ENCODE assay signal across 13 cellular contexts in genomic region chr21:33848252-33848953, GRCh38.
A peak's percentile ranks its signal among the peaks of the same experiment; 100 is the strongest.
DNase-seq lines count a peak whose midpoint lies in the region; ATAC-seq and TF ChIP-seq lines count a peak whose summit lies in the region.
"Had no signal": no experiment of that assay in that cellular context is flagged by ENCODE, and none has a peak within 500 bp of the region (broad histone marks: within the 10 kb centered on the region; RNA-seq: fewer than 3 reads in every experiment).

No MANE protein-coding gene starts in this region.

- H3K9me3 ChIP-seq in BLaER1 treated with 17β-estradiol and CSF1 and Interleukin-3, amounts not matched to agents 10 nM and 100 nM (replicated peaks in 1 of 11) = peaks cover 4 to 18% (median 11%) of the 10 kb centered on the region in 11 experiments; a peak in 14 of 22 replicates

- CTCF ChIA-PET in RWPE1 (lab: Yijun Ruan, JAX) = no interaction called here

- no peaks in the 10 kb centered on the region for H4K20me1 ChIP-seq in BLaER1 treated with 17β-estradiol and CSF1 and Interleukin-3, amounts not matched to agents 10 nM and 100 nM

- no peak overlapping the region for H3K4me3 ChIP-seq in BLaER1 treated with 17β-estradiol and CSF1 and Interleukin-3, amounts not matched to agents 10 nM and 100 nM

- POLR2A ChIA-PET in RWPE1 (lab: Yijun Ruan, JAX; ENCODE audit: low non-redundant PET) = no interaction called here

- no peaks in the 10 kb centered on the region for H3K27me3 ChIP-seq in BLaER1 treated with 17β-estradiol and CSF1 and Interleukin-3, amounts not matched to agents 10 nM and 100 nM
- H3K27me3 ChIP-seq: brain microvascular endothelial cell had no signal

- H3K36me3 ChIP-seq in BLaER1 treated with 17β-estradiol and CSF1 and Interleukin-3, amounts not matched to agents 10 nM and 100 nM = no peaks in the 10 kb centered on the region
- H3K36me3 ChIP-seq: brain microvascular endothelial cell had no signal

- peaks cover 8 to 58% (median 12%) of the 10 kb centered on the region in 10 experiments for H3K4me1 ChIP-seq in BLaER1 treated with 17β-estradiol and CSF1 and Interleukin-3, amounts not matched to agents 10 nM and 100 nM

- peak overlapping the region; percentile 52 to 73 (median 67) for H3K4me2 ChIP-seq in BLaER1 treated with 17β-estradiol and CSF1 and Interleukin-3, amounts not matched to agents 10 nM and 100 nM

- no peak for TF ChIP-seq CTCF in RWPE1 (conservative IDR thresholded peaks at IDR 0.05; ENCODE audit: low read depth)

- no peak for ATAC-seq in HG02938 (IDR thresholded peaks at IDR 0.05; ENCODE audit: unreplicated experiment)
- ATAC-seq: Right ventricle myocardium inferior; stimulated activated naive CD8-positive, alpha-beta T cell treated with anti-CD3 and anti-CD28 coated beads, Interleukin-15, Interleukin-2, amounts not matched to agents 100 U/mL and 50 U/mL, for 24 hours had no signal

- peak; percentile 79 for DNase-seq in NCI-H1436 (lab: John Stamatoyannopoulos, UW)
- DNase-seq in RWPE1 (ENCODE audit: low spot score) = peak; percentile 61
- DNase-seq in kidney tubule cell (ENCODE audit: low spot score) = peak; percentile 84
- DNase-seq in cerebellum (ENCODE audit: low spot score) = no peak
- no peak for DNase-seq in pons (ENCODE audit: low spot score)
- no peak for DNase-seq in stimulated activated CD4-positive, alpha-beta T cell treated with anti-CD3 and anti-CD28 coated beads, Interleukin-15, amount 100 ng/mL, for 24 hours
- DNase-seq: activated CD4-positive, CD25-positive, alpha-beta regulatory T cell; brain microvascular endothelial cell; H9; stimulated activated naive CD8-positive, alpha-beta T cell treated with anti-CD3 and anti-CD28 coated beads, Interleukin-15, Interleukin-2, amounts not matched to agents 100 U/mL and 50 U/mL, for 24 hours had no signal

- H3K27ac ChIP-seq in BLaER1 treated with 17β-estradiol and CSF1 and Interleukin-3, amounts not matched to agents 10 nM and 100 nM = peak overlapping the region in 1 of 11 experiments; percentile 9; a peak in 3 of 22 replicates
- H3K27ac ChIP-seq in RWPE1 = no peak overlapping the region
- H3K27ac ChIP-seq: brain microvascular endothelial cell had no signal

- H3K9ac ChIP-seq in BLaER1 treated with 17β-estradiol and CSF1 and Interleukin-3, amounts not matched to agents 10 nM and 100 nM = no peak overlapping the region

Comparison
In these comparisons a context has a peak if more than half of its experiments do, and no peak if none do; other contexts are left out.
1. DNase-seq: peak in NCI-H1436 (single experiment), RWPE1 (single experiment) and kidney tubule cell (single experiment); none in cerebellum (single experiment), pons (single experiment) and stimulated activated CD4-positive, alpha-beta T cell treated with anti-CD3 and anti-CD28 coated beads, Interleukin-15, amount 100 ng/mL, for 24 hours (single experiment).